ENCODE assay signal across 10 cellular contexts in genomic region chr7:139853576-139854511, GRCh38. TPM values are rescaled to one million over a fixed set of nuclear protein-coding genes. Genes with fewer than 3 reads are reported as not detected.
DNase-seq lines count a peak whose midpoint lies in the region; TF ChIP-seq lines count a peak whose summit lies in the region.
"Had no signal": no experiment of that assay in that cellular context is flagged by ENCODE, and none has a peak within 500 bp of the region (broad histone marks: within the 10 kb centered on the region; RNA-seq: fewer than 3 reads in every experiment).

No MANE protein-coding gene starts in this region.

- no peaks in the 10 kb centered on the region for H3K36me3 ChIP-seq in sigmoid colon

- intact Hi-C loops in sigmoid colon (cut with DNase I), result no loop called here

- peak in 1 of 4 donors; percentile 14 for TF ChIP-seq EP300 in sigmoid colon (IDR thresholded peaks at IDR 0.05)

- TF ChIP-seq CTCF in fibroblast of mammary gland (conservative IDR thresholded peaks at IDR 0.05; ENCODE audit: control insufficient read depth, insufficient read depth, low read depth, low read length) (no peak), sigmoid colon (IDR thresholded peaks at IDR 0.05) (no peak)

- no peaks in the 10 kb centered on the region for H3K9me3 ChIP-seq in sigmoid colon

- WGBS in sigmoid colon, 2 donors, result 77 to 81% methylated on average over 9 of the region's 9 CpGs

- no peak for TF ChIP-seq POLR2A in sigmoid colon (IDR thresholded peaks at IDR 0.05)

- DNase-seq in DMS53 treated with DMSO at 0.1 percent for 48 hours (lab: John Stamatoyannopoulos, UW; ENCODE audit: unreplicated experiment) (peak; percentile 25), RPMI7951 (ENCODE audit: low read depth) (peak; percentile 72), fibroblast of mammary gland (ENCODE audit: low read depth) (peak; percentile 99), sigmoid colon (peak; percentile 73), retina (no peak), activated gamma-delta T cell treated with Interleukin-2 at 50 U/mL for 16 hours (no peak), GOT3 (lab: John Stamatoyannopoulos, UW) (no peak)
- DNase-seq in activated CD4-positive, alpha-beta T cell treated with anti-CD3 and anti-CD28 coated beads for 48 hours, result no peak
- DNase-seq: activated B cell treated with CpG ODN at 0.5 μM for 24 hours; stimulated activated naive CD4-positive, alpha-beta T cell treated with Interleukin-2 at 50 U/mL for 16 hours had no signal

- H3K4me3 ChIP-seq in fibroblast of mammary gland (ENCODE audit: control insufficient read depth, low read depth, low read length) (no peak overlapping the region), sigmoid colon (no peak overlapping the region)

- peak overlapping the region in 2 of 4 donors; percentile 2 to 56 for H3K27ac ChIP-seq in sigmoid colon

- no peaks in the 10 kb centered on the region for H3K4me1 ChIP-seq in sigmoid colon

- no peaks in the 10 kb centered on the region for H3K27me3 ChIP-seq in sigmoid colon

RNA-seq across cellular contexts. Expression of gene TBXAS1, which starts 24.8 kb away (rescaled TPM):
- total RNA-seq in RPMI7951 (2014; rRNA removed; shearing (Covaris generic)), result 2.4 and 3.5 TPM in 2 replicates
- 10 to 100 TPM; 19.3 to 28.2 (median 21.5) TPM for total RNA-seq in sigmoid colon
- 10 to 100 TPM in 2 of 3 donors, 1 to 10 TPM in 1; 6.0 to 14.2 (median 13.4) TPM for polyA plus RNA-seq in sigmoid colon

Comparison
In these comparisons a context has a peak if more than half of its experiments do, and no peak if none do; other contexts are left out.
1. DNase-seq: peak in DMS53 treated with DMSO at 0.1 percent for 48 hours (single experiment), RPMI7951 (single experiment), fibroblast of mammary gland (single experiment) and sigmoid colon (single experiment); none in retina (single experiment), activated gamma-delta T cell treated with Interleukin-2 at 50 U/mL for 16 hours (single experiment), activated CD4-positive, alpha-beta T cell treated with anti-CD3 and anti-CD28 coated beads for 48 hours (single experiment) and GOT3 (single experiment).